In genomic region chr10:822661-823367, GRCh38 we compare ENCODE assay signal across 17 cellular contexts.
DNase-seq lines count a peak whose midpoint lies in the region; ATAC-seq and TF ChIP-seq lines count a peak whose summit lies in the region.
"Had no signal": no experiment of that assay in that cellular context is flagged by ENCODE, and none has a peak within 500 bp of the region (broad histone marks: within the 10 kb centered on the region; RNA-seq: fewer than 3 reads in every experiment).

No MANE protein-coding gene starts in this region.

- H3K4me3 ChIP-seq in HL-60 (replicated peaks; ENCODE audit: insufficient read depth, low read length), result no peak overlapping the region
- H3K4me3 ChIP-seq in upper lobe of right lung, result no peak overlapping the region

- peaks cover 57% of the 10 kb centered on the region for H3K36me3 Mint-ChIP-seq in activated CD8-positive, alpha-beta memory T cell treated with anti-CD3 and anti-CD28 coated beads, Interleukin-2, amount 10 ng/mL, durations not matched to agents 7 days and 5 days
- H3K36me3 Mint-ChIP-seq in activated naive CD8-positive, alpha-beta T cell treated with anti-CD3 and anti-CD28 coated beads for 36 hours, result peaks cover 22% of the 10 kb centered on the region

- ATAC-seq in activated CD8-positive, alpha-beta memory T cell treated with anti-CD3 and anti-CD28 coated beads, Interleukin-2, amount 10 ng/mL, durations not matched to agents 7 days and 5 days, result no peak
- ATAC-seq in upper lobe of right lung, result peak; percentile 74
- no peak for ATAC-seq in HG03439 (IDR thresholded peaks at IDR 0.05; ENCODE audit: unreplicated experiment)
- ATAC-seq in HG02678 (IDR thresholded peaks at IDR 0.05; ENCODE audit: unreplicated experiment), result no peak
- ATAC-seq: Right ventricle myocardium inferior had no signal

- no peaks in the 10 kb centered on the region for H3K9me3 ChIP-seq in upper lobe of right lung

- DNase-seq in activated CD8-positive, alpha-beta memory T cell treated with anti-CD3 and anti-CD28 coated beads, Interleukin-2, amount 10 ng/mL, durations not matched to agents 7 days and 5 days, result no peak
- no peak for DNase-seq in activated CD8-positive, alpha-beta memory T cell treated with anti-CD3 and anti-CD28 coated beads, Interleukin-2, amount 50 U/mL, for 48 hours
- DNase-seq in HL-60 (ENCODE audit: low read depth in 1 of 2, low spot score in 1 of 2) (peak; percentile 38 to 56), upper lobe of right lung (no peak), NCI-H524 (lab: John Stamatoyannopoulos, UW) (no peak)
- DNase-seq in activated naive CD8-positive, alpha-beta T cell treated with anti-CD3 and anti-CD28 coated beads for 36 hours, result no peak
- DNase-seq: activated T-cell treated with anti-CD3 and anti-CD28 coated beads, Interleukin-2, amount 50 U/mL, for 4 hours; brain microvascular endothelial cell; DMS53; NCI-H1436; NCI-H69; nucleus accumbens; stimulated activated CD4-positive, alpha-beta T cell treated with anti-CD3 and anti-CD28 coated beads, Interleukin-12 subunit alpha, Interleukin-12 subunit beta, amount 100 ng/mL, for 4 hours had no signal

- no peaks in the 10 kb centered on the region for H3K9me3 Mint-ChIP-seq in activated CD8-positive, alpha-beta memory T cell treated with anti-CD3 and anti-CD28 coated beads, Interleukin-2, amount 10 ng/mL, durations not matched to agents 7 days and 5 days (ENCODE audit: low read depth)
- no peaks in the 10 kb centered on the region for H3K9me3 Mint-ChIP-seq in activated naive CD8-positive, alpha-beta T cell treated with anti-CD3 and anti-CD28 coated beads for 36 hours
- H3K9me3 Mint-ChIP-seq: activated T-cell treated with anti-CD3 and anti-CD28 coated beads, Interleukin-2, amount 50 U/mL, for 4 hours; type B pancreatic cell had no signal

- H3K27ac Mint-ChIP-seq in activated CD8-positive, alpha-beta memory T cell treated with anti-CD3 and anti-CD28 coated beads, Interleukin-2, amount 10 ng/mL, durations not matched to agents 7 days and 5 days, result peak overlapping the region; percentile 51
- peak overlapping the region; percentile 31 for H3K27ac Mint-ChIP-seq in activated naive CD8-positive, alpha-beta T cell treated with anti-CD3 and anti-CD28 coated beads for 36 hours
- H3K27ac Mint-ChIP-seq: type B pancreatic cell had no signal

- H3K4me1 ChIP-seq in upper lobe of right lung, result peaks cover 7% of the 10 kb centered on the region

- intact Hi-C loops in upper lobe of right lung (cut with DNase I), result no loop called here

- no peak for TF ChIP-seq CTCF in HL-60 (IDR thresholded peaks at IDR 0.05; ENCODE audit: insufficient read depth, low read length)
- TF ChIP-seq CTCF in upper lobe of right lung (IDR thresholded peaks at IDR 0.05), result no peak

- H3K4me3 Mint-ChIP-seq in activated CD8-positive, alpha-beta memory T cell treated with anti-CD3 and anti-CD28 coated beads, Interleukin-2, amount 10 ng/mL, durations not matched to agents 7 days and 5 days, result no peak overlapping the region
- no peak overlapping the region for H3K4me3 Mint-ChIP-seq in activated naive CD8-positive, alpha-beta T cell treated with anti-CD3 and anti-CD28 coated beads for 36 hours
- H3K4me3 Mint-ChIP-seq: activated T-cell treated with anti-CD3 and anti-CD28 coated beads, Interleukin-2, amount 50 U/mL, for 4 hours; type B pancreatic cell had no signal

- peaks cover 96% of the 10 kb centered on the region for H3K36me3 ChIP-seq in upper lobe of right lung

- H3K27me3 ChIP-seq in HL-60 (ENCODE audit: insufficient read depth, poor library complexity, severe bottlenecking), result no peaks in the 10 kb centered on the region
- H3K27me3 ChIP-seq in upper lobe of right lung, result no peaks in the 10 kb centered on the region
- H3K27me3 ChIP-seq: brain microvascular endothelial cell had no signal

- H3K4me1 Mint-ChIP-seq in activated CD8-positive, alpha-beta memory T cell treated with anti-CD3 and anti-CD28 coated beads, Interleukin-2, amount 10 ng/mL, durations not matched to agents 7 days and 5 days, result peaks cover 34% of the 10 kb centered on the region
- peaks cover 26% of the 10 kb centered on the region for H3K4me1 Mint-ChIP-seq in activated naive CD8-positive, alpha-beta T cell treated with anti-CD3 and anti-CD28 coated beads for 36 hours

- H3K27ac ChIP-seq in HL-60 (replicated peaks) (no peak overlapping the region), upper lobe of right lung (no peak overlapping the region)
- H3K27ac ChIP-seq: brain microvascular endothelial cell had no signal

- no peaks in the 10 kb centered on the region for H3K27me3 Mint-ChIP-seq in activated CD8-positive, alpha-beta memory T cell treated with anti-CD3 and anti-CD28 coated beads, Interleukin-2, amount 10 ng/mL, durations not matched to agents 7 days and 5 days
- H3K27me3 Mint-ChIP-seq in activated naive CD8-positive, alpha-beta T cell treated with anti-CD3 and anti-CD28 coated beads for 36 hours, result no peaks in the 10 kb centered on the region
- H3K27me3 Mint-ChIP-seq: type B pancreatic cell had no signal

- CTCF ChIA-PET in activated CD8-positive, alpha-beta memory T cell treated with anti-CD3 and anti-CD28 coated beads, Interleukin-2, amount 10 ng/mL, durations not matched to agents 7 days and 5 days (lab: Charles Lee), result no interaction called here

Comparison
In these comparisons a context has a peak if more than half of its experiments do, and no peak if none do; other contexts are left out.
1. DNase-seq: peak in HL-60 (2 of 2); none in activated CD8-positive, alpha-beta memory T cell treated with anti-CD3 and anti-CD28 coated beads, Interleukin-2, amount 10 ng/mL, durations not matched to agents 7 days and 5 days (single experiment), activated CD8-positive, alpha-beta memory T cell treated with anti-CD3 and anti-CD28 coated beads, Interleukin-2, amount 50 U/mL, for 48 hours (single experiment), activated naive CD8-positive, alpha-beta T cell treated with anti-CD3 and anti-CD28 coated beads for 36 hours (single experiment), upper lobe of right lung (single experiment) and NCI-H524 (0 of 2).